In genomic region chr18:69636529-69637301, GRCh38 we compare ENCODE assay signal across 1 cellular context.
TF ChIP-seq lines count a peak whose summit lies in the region.

No MANE protein-coding gene starts in this region.

TF ChIP-seq in SK-N-SH treated with all-trans-retinoic acid at 6 μM for 48 hours, 23 proteins besides CTCF, POLR2A, EP300 and RAD21 (continued from another document):
- TF ChIP-seq, protein P1, sequence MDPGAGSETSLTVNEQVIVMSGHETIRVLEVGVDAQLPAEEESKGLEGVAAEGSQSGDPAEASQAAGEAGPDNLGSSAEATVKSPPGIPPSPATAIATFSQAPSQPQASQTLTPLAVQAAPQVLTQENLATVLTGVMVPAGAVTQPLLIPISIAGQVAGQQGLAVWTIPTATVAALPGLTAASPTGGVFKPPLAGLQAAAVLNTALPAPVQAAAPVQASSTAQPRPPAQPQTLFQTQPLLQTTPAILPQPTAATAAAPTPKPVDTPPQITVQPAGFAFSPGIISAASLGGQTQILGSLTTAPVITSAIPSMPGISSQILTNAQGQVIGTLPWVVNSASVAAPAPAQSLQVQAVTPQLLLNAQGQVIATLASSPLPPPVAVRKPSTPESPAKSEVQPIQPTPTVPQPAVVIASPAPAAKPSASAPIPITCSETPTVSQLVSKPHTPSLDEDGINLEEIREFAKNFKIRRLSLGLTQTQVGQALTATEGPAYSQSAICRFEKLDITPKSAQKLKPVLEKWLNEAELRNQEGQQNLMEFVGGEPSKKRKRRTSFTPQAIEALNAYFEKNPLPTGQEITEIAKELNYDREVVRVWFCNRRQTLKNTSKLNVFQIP (CRISPR knock-in tag; IDR thresholded peaks at IDR 0.05; ENCODE audit: borderline replicate concordance, low read depth) = no peak
- TF ChIP-seq GLIS3 (CRISPR knock-in tag; IDR thresholded peaks at IDR 0.05) (no peak), SNAI2 (CRISPR knock-in tag; IDR thresholded peaks at IDR 0.05) (no peak)
